Comparison of ENCODE assay signal across 1 cellular context in the genomic region with DNA sequence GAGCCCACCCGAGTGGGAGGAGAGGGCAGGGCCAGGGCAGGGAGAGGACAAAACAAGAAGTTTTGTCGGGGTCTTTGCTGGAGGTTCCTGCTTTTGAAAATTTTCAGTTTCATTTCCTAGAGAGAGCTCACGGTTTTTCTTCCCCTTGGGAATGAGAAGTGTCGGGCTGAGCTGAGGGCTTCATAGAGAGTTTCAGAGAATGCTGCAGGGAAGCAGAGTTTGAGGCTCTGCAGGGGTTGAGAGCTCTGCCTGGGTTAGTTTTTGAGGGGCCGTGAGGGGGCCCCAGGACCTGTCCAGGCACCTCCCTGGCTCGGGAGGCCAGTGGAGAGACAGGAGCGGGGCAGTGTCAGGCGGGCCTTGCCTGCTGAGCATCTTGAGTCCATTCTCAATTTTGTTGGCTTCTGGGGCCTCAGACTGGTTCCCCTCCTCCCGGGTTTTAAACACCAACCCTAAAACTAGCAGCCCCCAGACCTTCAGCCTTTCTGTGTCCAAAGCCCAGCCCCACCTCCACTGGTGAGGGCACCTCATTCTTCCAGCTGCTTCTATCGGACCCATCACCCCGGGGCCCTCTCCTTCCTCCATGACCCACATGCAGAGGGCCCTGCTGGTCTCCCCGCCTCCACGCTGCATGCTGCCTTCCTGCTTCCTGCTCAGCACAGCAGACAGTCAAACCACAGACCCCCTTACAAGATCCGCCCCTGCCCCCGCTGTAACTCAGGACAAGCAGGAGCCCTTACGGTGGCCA.
TF ChIP-seq lines count a peak whose summit lies in the region.

No MANE protein-coding gene starts in this region.

TF ChIP-seq in IMR-90, 13 proteins besides CTCF, POLR2A, EP300 and RAD21:
- TF ChIP-seq MAFK (IDR thresholded peaks at IDR 0.05; ENCODE audit: low read depth, low read length): no peak
- no peak for TF ChIP-seq MAZ (IDR thresholded peaks at IDR 0.05; ENCODE audit: borderline replicate concordance, low read depth, low read length)
- no peak for TF ChIP-seq SMC3 (IDR thresholded peaks at IDR 0.05; ENCODE audit: low read depth, low read length)
- no peak for TF ChIP-seq FOS (IDR thresholded peaks at IDR 0.05; ENCODE audit: low read depth, low read length)
